Comparison of ENCODE assay signal across 15 cellular contexts in genomic region chr2:41779873-41780272, GRCh38.
"Had no signal": no experiment of that assay in that cellular context is flagged by ENCODE, and none has a peak within 500 bp of the region (broad histone marks: within the 10 kb centered on the region; RNA-seq: fewer than 3 reads in every experiment).

No MANE protein-coding gene starts in this region.

- H3K4me3 ChIP-seq: ascending aorta, esophagus muscularis mucosa, lung, stomach, thoracic aorta had no signal

- H3K9me3 ChIP-seq: ascending aorta, esophagus muscularis mucosa, stomach, thoracic aorta had no signal

- FAIRE-seq: colon had no signal

- H3K9me3 Mint-ChIP-seq: activated T-helper 1 cell treated with anti-CD3 and anti-CD28 coated beads, Interleukin-12 subunit alpha, Interleukin-12 subunit beta, Interleukin-2, Interleukin-4 antibody, amounts not matched to agents 30 ng/mL and 10 ng/mL and 1 ng/mL, durations not matched to agents 14 hours and 24 hours and 36 hours; naive thymus-derived CD4-positive, alpha-beta T cell had no signal

- H3K4me1 Mint-ChIP-seq: naive thymus-derived CD4-positive, alpha-beta T cell had no signal

- H3K4me3 Mint-ChIP-seq: activated CD8-positive, alpha-beta T cell treated with anti-CD3 and anti-CD28 coated beads, Interleukin-2, amount 10 ng/mL, durations not matched to agents 7 days and 5 days; activated T-helper 1 cell treated with anti-CD3 and anti-CD28 coated beads, Interleukin-12 subunit alpha, Interleukin-12 subunit beta, Interleukin-2, Interleukin-4 antibody, amounts not matched to agents 30 ng/mL and 10 ng/mL and 1 ng/mL, durations not matched to agents 14 hours and 24 hours and 36 hours; naive thymus-derived CD4-positive, alpha-beta T cell had no signal

- H3K27ac ChIP-seq: ascending aorta, esophagus muscularis mucosa, stomach, thoracic aorta, WERI-Rb-1 had no signal

- DNase-seq: activated CD4-positive, alpha-beta T cell treated with anti-CD3 and anti-CD28 coated beads for 48 hours; activated CD8-positive, alpha-beta T cell treated with anti-CD3 and anti-CD28 coated beads, Interleukin-2, amount 10 ng/mL, durations not matched to agents 7 days and 5 days; activated naive CD4-positive, alpha-beta T cell; foreskin fibroblast; glutamatergic neuron; naive thymus-derived CD4-positive, alpha-beta T cell; occipital lobe; stomach; WERI-Rb-1 had no signal

- ATAC-seq: activated CD8-positive, alpha-beta T cell treated with anti-CD3 and anti-CD28 coated beads, Interleukin-2, amount 10 ng/mL, durations not matched to agents 7 days and 5 days; naive thymus-derived CD4-positive, alpha-beta T cell had no signal

- H3K27ac Mint-ChIP-seq: activated CD8-positive, alpha-beta T cell treated with anti-CD3 and anti-CD28 coated beads, Interleukin-2, amount 10 ng/mL, durations not matched to agents 7 days and 5 days; activated T-helper 1 cell treated with anti-CD3 and anti-CD28 coated beads, Interleukin-12 subunit alpha, Interleukin-12 subunit beta, Interleukin-2, Interleukin-4 antibody, amounts not matched to agents 30 ng/mL and 10 ng/mL and 1 ng/mL, durations not matched to agents 14 hours and 24 hours and 36 hours; naive thymus-derived CD4-positive, alpha-beta T cell had no signal
